Comparison of ENCODE assay signal across 17 cellular contexts in genomic region chr20:50287512-50287911, GRCh38.
A peak's percentile ranks its signal among the peaks of the same experiment; 100 is the strongest.
DNase-seq lines count a peak whose midpoint lies in the region; ATAC-seq, FAIRE-seq and TF ChIP-seq lines count a peak whose summit lies in the region.
"Had no signal": no experiment of that assay in that cellular context is flagged by ENCODE, and none has a peak within 500 bp of the region (broad histone marks: within the 10 kb centered on the region; RNA-seq: fewer than 3 reads in every experiment).

No MANE protein-coding gene starts in this region.

- peaks cover 58% of the 10 kb centered on the region for H3K4me1 ChIP-seq in SJSA1 (replicated peaks)
- peaks cover 9% of the 10 kb centered on the region in 2 donors for H3K4me1 ChIP-seq in kidney (ENCODE audit: control insufficient read depth in 1 of 2, insufficient read depth in 1 of 2, low read depth in 1 of 2, low read length in 2 of 2)
- H3K4me1 ChIP-seq in uterus = peaks cover 34 to 35% of the 10 kb centered on the region in 2 donors

- no peaks in the 10 kb centered on the region for H3K9me3 Mint-ChIP-seq in stimulated activated effector memory CD8-positive, alpha-beta T cell treated with anti-CD3 and anti-CD28 coated beads, Interleukin-12 subunit alpha, Interleukin-12 subunit beta, amount 100 ng/mL, for 72 hours
- H3K9me3 Mint-ChIP-seq in CD4-positive, alpha-beta T cell = no peaks in the 10 kb centered on the region
- H3K9me3 Mint-ChIP-seq: CD8-positive, alpha-beta T cell had no signal

- no peak overlapping the region for H3K27ac Mint-ChIP-seq in stimulated activated effector memory CD8-positive, alpha-beta T cell treated with anti-CD3 and anti-CD28 coated beads, Interleukin-12 subunit alpha, Interleukin-12 subunit beta, amount 100 ng/mL, for 72 hours
- no peak overlapping the region for H3K27ac Mint-ChIP-seq in CD4-positive, alpha-beta T cell
- H3K27ac Mint-ChIP-seq: CD8-positive, alpha-beta T cell had no signal

- DNase-seq in Right ventricle myocardium superior (peak; percentile 22), left cardiac atrium (no peak), SJSA1 (ENCODE audit: low read depth in 1 of 2, low spot score in 2 of 2) (no peak), kidney (peak; percentile 63), uterus (no peak), HK-2 (ENCODE audit: unreplicated experiment) (no peak)
- DNase-seq in stimulated activated effector memory CD8-positive, alpha-beta T cell treated with anti-CD3 and anti-CD28 coated beads, Interleukin-12 subunit alpha, Interleukin-12 subunit beta, amount 100 ng/mL, for 72 hours (ENCODE audit: low spot score in 2 of 2) = no peak
- no peak for DNase-seq in CD4-positive, alpha-beta T cell
- DNase-seq: CD8-positive, alpha-beta T cell; HCEC 1CT; NCI-H1048; NCI-H146; NCI-H2081 treated with DMSO at 0.1 percent for 48 hours; NCI-H510A treated with DMSO at 0.1 percent for 48 hours; PC-9; SK-N-SH had no signal

- no peak overlapping the region for H3K4me3 Mint-ChIP-seq in stimulated activated effector memory CD8-positive, alpha-beta T cell treated with anti-CD3 and anti-CD28 coated beads, Interleukin-12 subunit alpha, Interleukin-12 subunit beta, amount 100 ng/mL, for 72 hours
- H3K4me3 Mint-ChIP-seq in CD4-positive, alpha-beta T cell = no peak overlapping the region
- H3K4me3 Mint-ChIP-seq: CD8-positive, alpha-beta T cell had no signal

- no peak for TF ChIP-seq POLR2A in uterus (IDR thresholded peaks at IDR 0.05)

- H3K27me3 Mint-ChIP-seq in CD4-positive, alpha-beta T cell = peaks cover 5% of the 10 kb centered on the region

- H3K27ac ChIP-seq in SJSA1 (0 out of 2 replicates have a peak overlapping the region, but pooled peaks have one; percentile 29), kidney (ENCODE audit: low read depth in 2 of 2, low read length in 2 of 2) (no peak overlapping the region), uterus (peak overlapping the region; percentile 98 to 99)
- H3K27ac ChIP-seq in CD4-positive, alpha-beta T cell (ENCODE audit: low read depth, low read length) = no peak overlapping the region
- H3K27ac ChIP-seq: 22Rv1 had no signal

- H3K4me1 Mint-ChIP-seq in stimulated activated effector memory CD8-positive, alpha-beta T cell treated with anti-CD3 and anti-CD28 coated beads, Interleukin-12 subunit alpha, Interleukin-12 subunit beta, amount 100 ng/mL, for 72 hours = peaks cover 55% of the 10 kb centered on the region
- no peaks in the 10 kb centered on the region for H3K4me1 Mint-ChIP-seq in CD4-positive, alpha-beta T cell (ENCODE audit: low read depth)

- H3K27me3 ChIP-seq in SJSA1 (replicated peaks) = no peaks in the 10 kb centered on the region
- H3K27me3 ChIP-seq in uterus = no peaks in the 10 kb centered on the region
- H3K27me3 ChIP-seq in CD4-positive, alpha-beta T cell (ENCODE audit: control insufficient read depth, insufficient read depth, low read length) = no peaks in the 10 kb centered on the region

- intact Hi-C loops in Right ventricle myocardium superior (cut with DNase I) (no loop called here), left cardiac atrium (cut with DNase I) (no loop called here), kidney (cut with DNase I) (no loop called here), uterus (cut with DNase I; ENCODE audit: low total_unique reads) (loop anchor here (10.0 kb wide), 1 partner anchor 93 kb away; the partner anchor contains the start of gene CEBPB)
- intact Hi-C loops in CD4-positive, alpha-beta T cell (cut with DNase I, micrococcal nuclease) = no loop called here

- POLR2A ChIA-PET in CD4-positive, alpha-beta T cell (lab: Charles Lee) = no interaction called here

- H3K36me3 Mint-ChIP-seq in stimulated activated effector memory CD8-positive, alpha-beta T cell treated with anti-CD3 and anti-CD28 coated beads, Interleukin-12 subunit alpha, Interleukin-12 subunit beta, amount 100 ng/mL, for 72 hours = peaks cover 6% of the 10 kb centered on the region
- H3K36me3 Mint-ChIP-seq in CD4-positive, alpha-beta T cell (ENCODE audit: low read depth) = no peaks in the 10 kb centered on the region
- H3K36me3 Mint-ChIP-seq: CD8-positive, alpha-beta T cell had no signal

- CTCF ChIA-PET in CD4-positive, alpha-beta T cell (lab: Charles Lee) = no interaction called here

- ATAC-seq in Right ventricle myocardium superior (ENCODE audit: poor library complexity) (no peak), left cardiac atrium (no peak)
- ATAC-seq in stimulated activated effector memory CD8-positive, alpha-beta T cell treated with anti-CD3 and anti-CD28 coated beads, Interleukin-12 subunit alpha, Interleukin-12 subunit beta, amount 100 ng/mL, for 72 hours = no peak
- ATAC-seq in CD4-positive, alpha-beta T cell (ENCODE audit: poor library complexity) = no peak
- ATAC-seq: CD8-positive, alpha-beta T cell had no signal

- no peak for FAIRE-seq in kidney (lab: Jason Lieb, UNC)

- TF ChIP-seq CTCF in kidney (IDR thresholded peaks at IDR 0.05; ENCODE audit: borderline replicate concordance, extremely low read depth, insufficient read depth) (no peak), uterus (IDR thresholded peaks at IDR 0.05) (no peak)
- TF ChIP-seq CTCF in CD4-positive, alpha-beta T cell (IDR thresholded peaks at IDR 0.05) = no peak

- H3K36me3 ChIP-seq in SJSA1 (no peaks in the 10 kb centered on the region), kidney (ENCODE audit: control insufficient read depth in 1 of 2, insufficient read depth in 2 of 2, low read length in 2 of 2) (no peaks in the 10 kb centered on the region), uterus (no peaks in the 10 kb centered on the region)

- H3K4me3 ChIP-seq in SJSA1 (no peak overlapping the region), kidney (ENCODE audit: low read length in 2 of 2) (no peak overlapping the region), uterus (no peak overlapping the region)

- no peak overlapping the region for H3K9ac ChIP-seq in kidney (ENCODE audit: low read length in 2 of 2)
- H3K9ac ChIP-seq: SK-N-SH had no signal

- H3K9me3 ChIP-seq in SJSA1 (replicated peaks) (no peaks in the 10 kb centered on the region), kidney (ENCODE audit: control insufficient read depth in 1 of 2, low read length in 2 of 2) (no peaks in the 10 kb centered on the region), uterus (no peaks in the 10 kb centered on the region)
- no peaks in the 10 kb centered on the region for H3K9me3 ChIP-seq in CD4-positive, alpha-beta T cell (ENCODE audit: control insufficient read depth, low read length)
- H3K9me3 ChIP-seq: SK-N-SH had no signal

Comparison
In these comparisons a context has a peak if more than half of its experiments do, and no peak if none do; other contexts are left out.
1. DNase-seq: peak in Right ventricle myocardium superior (single experiment) and kidney (single experiment); none in left cardiac atrium (single experiment), SJSA1 (0 of 2), uterus (0 of 2), HK-2 (single experiment), stimulated activated effector memory CD8-positive, alpha-beta T cell treated with anti-CD3 and anti-CD28 coated beads, Interleukin-12 subunit alpha, Interleukin-12 subunit beta, amount 100 ng/mL, for 72 hours (0 of 2) and CD4-positive, alpha-beta T cell (0 of 10).
2. H3K27ac ChIP-seq: peak in SJSA1 (single experiment) and uterus (2 of 2); none in kidney (0 of 2) and CD4-positive, alpha-beta T cell (single experiment).